27 cellular contexts compared by ENCODE assay signal in the genomic region with DNA sequence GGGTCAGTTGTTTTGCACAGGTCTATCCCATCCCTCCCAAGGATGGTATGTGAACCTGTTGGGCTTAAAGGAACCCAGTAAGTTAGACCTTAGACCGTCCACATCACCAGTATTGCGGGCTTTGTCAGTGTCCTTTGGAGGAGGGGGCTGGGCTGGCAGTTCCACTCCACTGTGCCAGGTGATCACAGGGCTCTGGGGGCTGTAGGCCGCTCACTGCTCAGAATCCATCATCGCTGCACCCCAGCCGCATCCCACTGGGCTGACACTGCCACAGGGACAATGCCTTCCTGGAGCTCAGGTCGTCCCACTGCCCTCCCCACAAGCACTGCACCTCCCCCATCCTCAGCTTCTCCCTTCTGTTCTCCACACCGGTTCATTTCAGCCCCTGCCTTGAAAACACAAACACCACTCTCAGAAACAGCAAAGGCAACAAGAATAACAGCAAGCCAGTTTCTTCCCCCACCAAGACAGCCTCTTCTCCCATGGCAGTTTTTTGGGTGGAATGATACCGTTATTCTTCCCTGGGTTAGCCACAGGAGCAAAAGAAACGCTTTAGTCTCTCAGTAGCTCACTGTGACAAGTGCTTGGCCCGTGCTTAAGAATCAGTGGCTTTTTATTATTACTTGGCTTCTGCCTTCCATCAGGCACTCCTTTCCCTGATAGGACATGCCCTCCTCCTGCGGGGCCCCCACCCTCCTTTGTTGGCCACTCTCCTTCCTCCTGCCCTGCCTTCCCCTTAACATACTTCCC.
DNase-seq lines count a peak whose midpoint lies in the region; FAIRE-seq and TF ChIP-seq lines count a peak whose summit lies in the region.
"Had no signal": no experiment of that assay in that cellular context is flagged by ENCODE, and none has a peak within 500 bp of the region (broad histone marks: within the 10 kb centered on the region; RNA-seq: fewer than 3 reads in every experiment).

No MANE protein-coding gene starts in this region.

- intact Hi-C loops in thyroid gland (cut with DNase I) = loop anchor here (5.0 kb wide), 1 partner anchor 111 kb away; a partner anchor contains a TSS

- H3K4me3 ChIP-seq in astrocyte (ENCODE audit: insufficient read depth, low read depth, low read length) = no peak overlapping the region
- H3K4me3 ChIP-seq in mesodermal cell (ENCODE audit: extremely low read depth, insufficient read depth, low read length, poor library complexity, severe bottlenecking) = no peak overlapping the region
- no peak overlapping the region for H3K4me3 ChIP-seq in thyroid gland (replicated peaks in 1 of 3)
- H3K4me3 ChIP-seq: dorsolateral prefrontal cortex, GM12878, lower lobe of right lung, ovary, Peyer's patch had no signal

- H3K9ac ChIP-seq in astrocyte (ENCODE audit: low read length) = peak overlapping the region; percentile 83
- H3K9ac ChIP-seq in H9 (ENCODE audit: extremely low read depth, insufficient read length, low read length) = no peak overlapping the region

- H2BK5ac ChIP-seq in H9 (ENCODE audit: insufficient read length, low read length) = no peak overlapping the region

- no peaks in the 10 kb centered on the region for H3K23me2 ChIP-seq in H9 (ENCODE audit: insufficient read length, low read depth, low read length, poor library complexity, severe bottlenecking)

- no peaks in the 10 kb centered on the region for H3K9me3 ChIP-seq in astrocyte (ENCODE audit: insufficient read depth, low read depth, low read length)
- peaks cover 5% of the 10 kb centered on the region for H3K9me3 ChIP-seq in mesodermal cell (ENCODE audit: control insufficient read depth, low read length)
- no peaks in the 10 kb centered on the region for H3K9me3 ChIP-seq in thyroid gland
- H3K9me3 ChIP-seq in H9 (ENCODE audit: control insufficient read depth, low read depth, low read length) = no peaks in the 10 kb centered on the region
- H3K9me3 ChIP-seq: BE2C, lower lobe of right lung, ovary, Peyer's patch had no signal

- H3K79me2 ChIP-seq in astrocyte (ENCODE audit: insufficient read depth, low read length) = peaks cover 11% of the 10 kb centered on the region
- H3K79me2 ChIP-seq in H9 (ENCODE audit: insufficient read depth, low read length) = no peaks in the 10 kb centered on the region

- peaks cover 18% of the 10 kb centered on the region for H4K20me1 ChIP-seq in astrocyte (ENCODE audit: insufficient read depth, low read length)
- H4K20me1 ChIP-seq in H9 (ENCODE audit: control insufficient read depth, insufficient read depth, insufficient read length) = no peaks in the 10 kb centered on the region

- H2AK5ac ChIP-seq in H9 (ENCODE audit: insufficient read length, low read length) = no peak overlapping the region

- H3K9me3 Mint-ChIP-seq in astrocyte (ENCODE audit: unreplicated experiment) (no peaks in the 10 kb centered on the region), H9 (peaks cover 0 to 8% of the 10 kb centered on the region in 2 experiments; a peak in 1 of 5 replicates)
- H3K9me3 Mint-ChIP-seq: activated CD4-positive, alpha-beta T cell treated with anti-CD3 and anti-CD28 coated beads, Interleukin-2, amount 10 ng/mL, durations not matched to agents 24 days and 14 days; activated naive CD4-positive, alpha-beta T cell treated with anti-CD3 and anti-CD28 coated beads, Interleukin-2, amount 50 U/mL, for 24 hours; activated T-helper 1 cell treated with anti-CD3 and anti-CD28 coated beads, Interleukin-12 subunit alpha, Interleukin-12 subunit beta, Interleukin-2, Interleukin-4 antibody, amounts not matched to agents 30 ng/mL and 10 ng/mL and 1 ng/mL, durations not matched to agents 14 hours and 24 hours and 36 hours had no signal

- H3T11ph ChIP-seq in H9 (ENCODE audit: low read length) = no peak overlapping the region

- 50 to 51% methylated on average over 10 to 11 of the region's 11 CpGs for WGBS in mesodermal cell (ENCODE audit: insufficient coverage in 2 of 2), 2 experiments
- WGBS in thyroid gland, 2 donors = 37 to 45% methylated on average over 11 of the region's 11 CpGs
- WGBS in H9 (ENCODE audit: extremely low coverage, insufficient read length, low lambda C conversion rate) = no CpG with 5 or more reads among the region's 11 CpGs

- FAIRE-seq in astrocyte (lab: Jason Lieb, UNC) = no peak
- FAIRE-seq: GM12878, HTR-8/SVneo had no signal

- no peak overlapping the region for H3K27ac ChIP-seq in astrocyte (ENCODE audit: low read depth, low read length)
- peak overlapping the region; percentile 99 for H3K27ac ChIP-seq in mesodermal cell (ENCODE audit: low read depth, low read length, severe bottlenecking)
- peak overlapping the region in 2 of 3 donors; percentile 56 to 65 for H3K27ac ChIP-seq in thyroid gland
- no peak overlapping the region for H3K27ac ChIP-seq in H9 (ENCODE audit: insufficient read length, low read depth, low read length)
- H3K27ac ChIP-seq: dorsolateral prefrontal cortex, foreskin keratinocyte, lower lobe of right lung, ovary had no signal

- H3K36me3 Mint-ChIP-seq in astrocyte (ENCODE audit: low read depth, unreplicated experiment) = peaks cover 2% of the 10 kb centered on the region
- peaks cover 3 to 9% (median 6%) of the 10 kb centered on the region in 3 experiments for H3K36me3 Mint-ChIP-seq in H9 (ENCODE audit: insufficient read depth in 1 of 3, low read depth in 3 of 3)

- H3K36me3 ChIP-seq in astrocyte (ENCODE audit: insufficient read depth, low read length) (no peaks in the 10 kb centered on the region), mesodermal cell (ENCODE audit: control insufficient read depth, insufficient read depth, low read length) (no peaks in the 10 kb centered on the region), thyroid gland (no peaks in the 10 kb centered on the region)
- H3K36me3 ChIP-seq: BE2C, lower lobe of right lung, ovary, Peyer's patch had no signal

- H3K4me1 Mint-ChIP-seq in astrocyte (ENCODE audit: low read depth, unreplicated experiment) = peaks cover 47% of the 10 kb centered on the region
- H3K4me1 Mint-ChIP-seq in H9 = peaks cover 41 to 44% of the 10 kb centered on the region in 2 experiments

- H2BK120ac ChIP-seq in H9 (ENCODE audit: low read depth, low read length, poor library complexity, severe bottlenecking) = no peak overlapping the region

- H3K79me1 ChIP-seq in H9 (ENCODE audit: insufficient read depth, low read depth, low read length, poor library complexity, severe bottlenecking) = no peaks in the 10 kb centered on the region

- H2BK12ac ChIP-seq in H9 (ENCODE audit: insufficient read length, low read depth, low read length) = no peak overlapping the region

- no peak overlapping the region for H4K5ac ChIP-seq in H9 (ENCODE audit: insufficient read length, low read depth, low read length)

- peaks cover 47% of the 10 kb centered on the region for H3K4me1 ChIP-seq in astrocyte (ENCODE audit: insufficient read depth, low read length)
- peaks cover 54% of the 10 kb centered on the region for H3K4me1 ChIP-seq in mesodermal cell (ENCODE audit: control insufficient read depth, insufficient read depth, low read length, poor library complexity, severe bottlenecking)
- peaks cover 47 to 68% of the 10 kb centered on the region in 2 donors for H3K4me1 ChIP-seq in thyroid gland
- H3K4me1 ChIP-seq in H9 (ENCODE audit: insufficient read depth, low read length) = peaks cover 7% of the 10 kb centered on the region; the same call in 1 of the 2 replicates

- no peak overlapping the region for H3K14ac ChIP-seq in H9 (ENCODE audit: insufficient read depth, low read length)

- H3K27me3 ChIP-seq in astrocyte (ENCODE audit: insufficient read depth, low read length) = no peaks in the 10 kb centered on the region
- H3K27me3 ChIP-seq in thyroid gland = no peaks in the 10 kb centered on the region
- H3K27me3 ChIP-seq in H9 (ENCODE audit: insufficient read depth, low read length) = no peaks in the 10 kb centered on the region
- H3K27me3 ChIP-seq: BE2C, dorsolateral prefrontal cortex, foreskin keratinocyte, ovary, Peyer's patch had no signal

- H4K91ac ChIP-seq in H9 (ENCODE audit: insufficient read length, low read depth, low read length) = no peak overlapping the region

- no peak overlapping the region for H3K18ac ChIP-seq in H9 (ENCODE audit: insufficient read length, low read depth, low read length)

- TF ChIP-seq CTCF in astrocyte (IDR thresholded peaks at IDR 0.05; ENCODE audit: insufficient read depth, low read depth, low read length) = no peak
- no peak for TF ChIP-seq CTCF in thyroid gland (IDR thresholded peaks at IDR 0.05)
- TF ChIP-seq CTCF in H9 (conservative IDR thresholded peaks at IDR 0.05) = no peak
- no peak for TF ChIP-seq CTCF in GM10266 (IDR thresholded peaks at IDR 0.05; ENCODE audit: control insufficient read depth, insufficient read depth, low read depth, missing control alignments)

- no peak for TF ChIP-seq POLR2A in thyroid gland (IDR thresholded peaks at IDR 0.05)

- H3K56ac ChIP-seq in H9 (ENCODE audit: insufficient read length, low read depth, low read length) = no peak overlapping the region

- no peak overlapping the region for H4K8ac ChIP-seq in H9 (replicated peaks; ENCODE audit: insufficient read length, low read depth, low read length)

- peaks cover 1% of the 10 kb centered on the region for H3K27me3 Mint-ChIP-seq in astrocyte (ENCODE audit: low read depth, unreplicated experiment)
- peaks cover 7% of the 10 kb centered on the region for H3K27me3 Mint-ChIP-seq in H9 (ENCODE audit: low read depth)
- H3K27me3 Mint-ChIP-seq: activated naive CD4-positive, alpha-beta T cell treated with anti-CD3 and anti-CD28 coated beads, Interleukin-2, amount 50 U/mL, for 24 hours; T-helper 17 cell had no signal

- DNase-seq in NCI-H82 (lab: John Stamatoyannopoulos, UW) (peak; percentile 38), NCI-H82 treated with DMSO at 0.1 percent for 48 hours (lab: John Stamatoyannopoulos, UW; ENCODE audit: unreplicated experiment) (no peak), astrocyte (ENCODE audit: low read depth) (no peak), thyroid gland (peak; percentile 60 to 63), H9 (no peak), GM10266 (ENCODE audit: extremely low spot score) (no peak)
- DNase-seq in effector CD4-positive, alpha-beta T cell = no peak
- DNase-seq: 8988T; activated CD4-positive, alpha-beta T cell treated with anti-CD3 and anti-CD28 coated beads, Interleukin-2, amount 10 ng/mL, durations not matched to agents 24 days and 14 days; anterior cingulate cortex; BE2C; dorsolateral prefrontal cortex; hippocampal formation; lower lobe of right lung; NCI-H1048; NCI-H187 treated with DMSO at 0.1 percent for 48 hours; NCI-H226; NCI-H774; ovary; Peyer's patch; T-helper 17 cell had no signal

- H3K4me2 ChIP-seq in astrocyte (ENCODE audit: low read length) (peak overlapping the region; percentile 77), H9 (ENCODE audit: insufficient read depth, insufficient read length, low read length) (no peak overlapping the region)

- no peak overlapping the region for H3K23ac ChIP-seq in H9 (ENCODE audit: insufficient read length, low read depth, low read length)

- H2BK15ac ChIP-seq in H9 (ENCODE audit: low read depth, low read length) = no peak overlapping the region

- H2BK20ac ChIP-seq in H9 (ENCODE audit: low read depth, low read length, poor library complexity, severe bottlenecking) = no peak overlapping the region

- no peak overlapping the region for H3K4ac ChIP-seq in H9 (ENCODE audit: low read depth, low read length)

- H2AFZ ChIP-seq in astrocyte (ENCODE audit: low read depth, low read length) = no peak overlapping the region
- H2AFZ ChIP-seq in H9 (ENCODE audit: low read length) = no peak overlapping the region

- no peak overlapping the region for H3K27ac Mint-ChIP-seq in astrocyte (ENCODE audit: unreplicated experiment)
- H3K27ac Mint-ChIP-seq in H9 = no peak overlapping the region
- H3K27ac Mint-ChIP-seq: activated CD4-positive, alpha-beta T cell treated with anti-CD3 and anti-CD28 coated beads, Interleukin-2, amount 10 ng/mL, durations not matched to agents 24 days and 14 days; activated naive CD4-positive, alpha-beta T cell treated with anti-CD3 and anti-CD28 coated beads, Interleukin-2, amount 50 U/mL, for 24 hours; activated T-helper 1 cell treated with anti-CD3 and anti-CD28 coated beads, Interleukin-12 subunit alpha, Interleukin-12 subunit beta, Interleukin-2, Interleukin-4 antibody, amounts not matched to agents 30 ng/mL and 10 ng/mL and 1 ng/mL, durations not matched to agents 14 hours and 24 hours and 36 hours; T-helper 17 cell had no signal

- H3K4me3 Mint-ChIP-seq in astrocyte (ENCODE audit: unreplicated experiment) (no peak overlapping the region), H9 (no peak overlapping the region; a peak in 1 of 5 replicates)
- H3K4me3 Mint-ChIP-seq: activated CD4-positive, alpha-beta T cell treated with anti-CD3 and anti-CD28 coated beads, Interleukin-2, amount 10 ng/mL, durations not matched to agents 24 days and 14 days; activated naive CD4-positive, alpha-beta T cell treated with anti-CD3 and anti-CD28 coated beads, Interleukin-2, amount 50 U/mL, for 24 hours; activated T-helper 1 cell treated with anti-CD3 and anti-CD28 coated beads, Interleukin-12 subunit alpha, Interleukin-12 subunit beta, Interleukin-2, Interleukin-4 antibody, amounts not matched to agents 30 ng/mL and 10 ng/mL and 1 ng/mL, durations not matched to agents 14 hours and 24 hours and 36 hours; T-helper 17 cell had no signal

Comparison
In these comparisons a context has a peak if more than half of its experiments do, and no peak if none do; other contexts are left out.
1. DNase-seq: peak in NCI-H82 (single experiment) and thyroid gland (2 of 2); none in NCI-H82 treated with DMSO at 0.1 percent for 48 hours (single experiment), astrocyte (single experiment), H9 (single experiment), effector CD4-positive, alpha-beta T cell (single experiment) and GM10266 (single experiment).
2. H3K27ac ChIP-seq: peak in mesodermal cell (single experiment) and thyroid gland (2 of 3); none in astrocyte (single experiment) and H9 (single experiment).